Comparison of ENCODE assay signal across 21 cellular contexts in the genomic region with DNA sequence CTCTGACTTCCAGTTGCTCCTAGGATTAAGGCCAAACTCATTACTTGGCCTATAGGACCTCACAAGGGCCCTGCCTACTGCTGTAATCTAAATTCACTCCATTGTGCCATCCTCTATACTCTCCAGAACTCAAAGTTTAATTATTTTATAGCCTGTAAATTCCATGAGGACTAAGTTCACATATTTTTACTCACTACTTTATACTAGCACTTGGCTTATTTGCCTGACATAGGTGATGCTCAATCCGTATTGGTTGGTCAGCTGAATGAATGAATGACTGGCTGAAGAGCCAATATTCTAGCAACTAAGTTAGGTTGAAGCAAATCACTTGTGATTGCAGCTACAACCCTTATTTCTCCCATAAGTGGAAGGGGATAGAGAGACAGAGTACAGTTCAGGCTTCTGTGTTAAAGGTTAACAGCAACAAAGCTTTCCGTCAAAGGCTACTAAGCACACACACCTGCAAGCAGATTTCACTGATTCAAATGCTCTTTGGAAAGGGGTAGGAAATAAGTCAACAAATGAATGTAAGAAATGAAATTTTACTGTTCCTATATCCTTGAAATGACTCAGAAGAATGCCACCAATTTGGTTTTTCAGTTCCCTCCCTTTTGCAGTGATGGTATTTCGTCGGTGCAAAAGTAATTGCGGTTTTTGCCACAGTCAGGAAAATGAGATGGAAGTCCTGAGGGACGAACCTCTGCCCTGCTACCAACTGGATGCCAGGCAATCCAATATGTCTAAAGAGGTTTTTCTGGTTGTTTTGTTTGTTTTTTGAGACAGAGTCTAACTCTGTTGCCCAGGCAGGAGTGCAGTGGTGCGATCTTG.
"Had no signal": no experiment of that assay in that cellular context is flagged by ENCODE, and none has a peak within 500 bp of the region (broad histone marks: within the 10 kb centered on the region; RNA-seq: fewer than 3 reads in every experiment).

No MANE protein-coding gene starts in this region.

- ATAC-seq: WTC11 had no signal

- H3K27me3 ChIP-seq: suprapubic skin, upper lobe of left lung had no signal

- DNase-seq: activated CD4-positive, alpha-beta T cell treated with anti-CD3 and anti-CD28 coated beads, Interleukin-2, amount 50 U/mL, for 4 hours; activated CD8-positive, alpha-beta memory T cell treated with anti-CD3 and anti-CD28 coated beads for 24 hours; activated CD8-positive, alpha-beta memory T cell treated with anti-CD3 and anti-CD28 coated beads, Interleukin-2, amount 50 U/mL, for 4 hours; activated naive CD8-positive, alpha-beta T cell treated with anti-CD3 and anti-CD28 coated beads for 36 hours; activated T-cell treated with anti-CD3 and anti-CD28 coated beads, Interleukin-2, amount 50 U/mL, for 4 hours; central memory CD4-positive, alpha-beta T cell; erythroblast; foreskin keratinocyte; naive B cell; occipital lobe; stimulated activated CD4-positive, alpha-beta T cell treated with anti-CD3 and anti-CD28 coated beads, Interleukin-4, amount 100 ng/mL, for 4 hours; stimulated activated naive CD8-positive, alpha-beta T cell treated with anti-CD3 and anti-CD28 coated beads, Interleukin-15, amount 100 ng/mL, for 72 hours; T1000; upper lobe of left lung had no signal

- H3K4me1 Mint-ChIP-seq: WTC11 had no signal

- H3K27ac ChIP-seq: coronary artery, suprapubic skin had no signal

- H3K36me3 Mint-ChIP-seq: activated naive CD8-positive, alpha-beta T cell treated with anti-CD3 and anti-CD28 coated beads for 36 hours; memory B cell; naive B cell; WTC11 had no signal

- H3K9me3 ChIP-seq: suprapubic skin, upper lobe of left lung had no signal

- H3K9me3 Mint-ChIP-seq: activated naive CD8-positive, alpha-beta T cell treated with anti-CD3 and anti-CD28 coated beads for 36 hours; activated T-cell treated with anti-CD3 and anti-CD28 coated beads, Interleukin-2, amount 50 U/mL, for 4 hours; activated T-helper 2 cell treated with anti-CD3 and anti-CD28 coated beads, Interferon-gamma antibody, Interleukin-2, Interleukin-4, amounts not matched to agents 10 μg/mL and 5 μg/mL and 100 μg/mL, durations not matched to agents 14 hours and 24 hours and 36 hours; memory B cell; naive B cell; stimulated activated naive CD8-positive, alpha-beta T cell treated with anti-CD3 and anti-CD28 coated beads, Interleukin-15, amount 100 ng/mL, for 72 hours; T-helper 1 cell treated with Interleukin-12 subunit alpha and Interleukin-12 subunit beta and Interleukin-4 antibody, amounts not matched to agents 30 μg/mL and 1 μg/mL, for 36 hours had no signal

- FAIRE-seq: astrocyte had no signal

- H3K4me3 Mint-ChIP-seq: activated naive CD8-positive, alpha-beta T cell treated with anti-CD3 and anti-CD28 coated beads for 36 hours; activated T-cell treated with anti-CD3 and anti-CD28 coated beads, Interleukin-2, amount 50 U/mL, for 4 hours; memory B cell; naive B cell; stimulated activated naive CD8-positive, alpha-beta T cell treated with anti-CD3 and anti-CD28 coated beads, Interleukin-15, amount 100 ng/mL, for 72 hours; T-helper 1 cell treated with Interleukin-12 subunit alpha and Interleukin-12 subunit beta and Interleukin-4 antibody, amounts not matched to agents 30 μg/mL and 1 μg/mL, for 36 hours; WTC11 had no signal

- H3K27ac Mint-ChIP-seq: activated naive CD8-positive, alpha-beta T cell treated with anti-CD3 and anti-CD28 coated beads for 36 hours; memory B cell; T-helper 1 cell treated with Interleukin-12 subunit alpha and Interleukin-12 subunit beta and Interleukin-4 antibody, amounts not matched to agents 30 μg/mL and 1 μg/mL, for 36 hours; WTC11 had no signal

- H3K4me3 ChIP-seq: coronary artery, suprapubic skin, upper lobe of left lung had no signal

- H3K36me3 ChIP-seq: suprapubic skin, upper lobe of left lung had no signal

- H3K27me3 Mint-ChIP-seq: activated naive CD8-positive, alpha-beta T cell treated with anti-CD3 and anti-CD28 coated beads for 36 hours; stimulated activated naive CD8-positive, alpha-beta T cell treated with anti-CD3 and anti-CD28 coated beads, Interleukin-15, amount 100 ng/mL, for 72 hours had no signal
